In the genomic region with DNA sequence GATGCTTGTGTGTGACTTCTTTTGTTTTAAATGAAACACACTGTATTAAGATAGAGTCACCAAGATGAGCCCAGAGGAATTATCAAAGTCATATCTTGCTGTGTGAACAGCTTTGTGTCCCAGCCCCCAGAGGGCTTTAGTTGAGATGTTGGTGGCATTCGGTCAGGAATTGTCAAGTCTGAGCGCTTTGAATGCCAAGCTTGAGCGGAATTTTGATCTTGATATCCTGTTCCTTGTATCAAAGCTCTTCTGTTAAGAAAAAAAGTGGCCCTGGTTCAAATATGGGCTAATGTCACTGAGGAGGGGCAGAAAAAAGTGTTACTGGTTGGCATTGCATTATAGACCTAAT, we compare ENCODE assay signal across 26 cellular contexts. TPM values are rescaled to one million over a fixed set of nuclear protein-coding genes. Genes with fewer than 3 reads are reported as not detected.
DNase-seq lines count a peak whose midpoint lies in the region; ATAC-seq and TF ChIP-seq lines count a peak whose summit lies in the region.
"Had no signal": no experiment of that assay in that cellular context is flagged by ENCODE, and none has a peak within 500 bp of the region (broad histone marks: within the 10 kb centered on the region; RNA-seq: fewer than 3 reads in every experiment).

No MANE protein-coding gene starts in this region.

- WGBS in esophagus muscularis mucosa: 89% methylated on average over 3 of the region's 3 CpGs
- 91 to 95% methylated on average over 3 of the region's 3 CpGs for WGBS in upper lobe of left lung, 2 donors

- no peaks in the 10 kb centered on the region for H3K36me3 Mint-ChIP-seq in CD8-positive, alpha-beta memory T cell

- H3K4me3 Mint-ChIP-seq in CD8-positive, alpha-beta memory T cell: no peak overlapping the region
- H3K4me3 Mint-ChIP-seq: activated naive CD4-positive, alpha-beta T cell treated with anti-CD3 and anti-CD28 coated beads for 36 hours; activated T-cell treated with anti-CD3 and anti-CD28 coated beads, Interleukin-2, amount 50 U/mL, for 72 hours; CD4-positive, alpha-beta T cell; memory B cell; neural crest cell had no signal

- no peak for DNase-seq in esophagus muscularis mucosa (ENCODE audit: extremely low spot score)
- DNase-seq in lower lobe of right lung: no peak
- DNase-seq in upper lobe of left lung: no peak
- no peak for DNase-seq in DMS 273 treated with DMSO at 0.1 percent for 48 hours (lab: John Stamatoyannopoulos, UW)
- DNase-seq in central memory CD4-positive, alpha-beta T cell: no peak
- DNase-seq in CD8-positive, alpha-beta memory T cell: no peak
- DNase-seq: activated CD4-positive, alpha-beta T cell treated with anti-CD3 and anti-CD28 coated beads for 4 hours; activated naive CD4-positive, alpha-beta T cell treated with anti-CD3 and anti-CD28 coated beads for 36 hours; activated T-cell treated with anti-CD3 and anti-CD28 coated beads, Interleukin-2, amount 50 U/mL, for 72 hours; CD4-positive, alpha-beta T cell; foreskin fibroblast; GF-D8; NCI-H1417; NCI-H510A; NK-92 treated with Interleukin-12 subunit alpha and Interleukin-12 subunit beta, amount 100 ng/mL, for 24 hours; Peyer's patch; stimulated activated CD4-positive, alpha-beta T cell treated with anti-CD3 and anti-CD28 coated beads, Interleukin-4, amount 100 ng/mL, for 4 hours; stimulated activated naive CD8-positive, alpha-beta T cell treated with anti-CD3 and anti-CD28 coated beads, Interleukin-15, Interleukin-2, amounts not matched to agents 100 U/mL and 50 U/mL, for 24 hours had no signal

- H3K9me3 ChIP-seq in esophagus muscularis mucosa (no peaks in the 10 kb centered on the region), lower lobe of right lung (no peaks in the 10 kb centered on the region), upper lobe of left lung (no peaks in the 10 kb centered on the region)
- H3K9me3 ChIP-seq in CD8-positive, alpha-beta memory T cell (ENCODE audit: low read length): no peaks in the 10 kb centered on the region
- H3K9me3 ChIP-seq: HAP-1, Peyer's patch, vagina had no signal

- TF ChIP-seq CTCF in esophagus muscularis mucosa (IDR thresholded peaks at IDR 0.05) (no peak), lower lobe of right lung (IDR thresholded peaks at IDR 0.05) (no peak), upper lobe of left lung (IDR thresholded peaks at IDR 0.05) (no peak)

- H3K27me3 Mint-ChIP-seq in CD8-positive, alpha-beta memory T cell: peaks cover 7 to 52% of the 10 kb centered on the region in 2 donors

- CTCF ChIA-PET in CD8-positive, alpha-beta memory T cell (lab: Charles Lee): interaction anchor here (1.7 kb wide), 1 partner anchor 20 kb away, joined by 3 read pairs; no protein-coding TSS in a partner anchor

- no peak overlapping the region for H3K9ac ChIP-seq in rectal smooth muscle tissue (ENCODE audit: low read length)

- H3K4me1 Mint-ChIP-seq in CD8-positive, alpha-beta memory T cell: no peaks in the 10 kb centered on the region
- H3K4me1 Mint-ChIP-seq: memory B cell had no signal

- H3K36me3 ChIP-seq in esophagus muscularis mucosa (no peaks in the 10 kb centered on the region), lower lobe of right lung (no peaks in the 10 kb centered on the region), rectal smooth muscle tissue (ENCODE audit: control insufficient read depth, insufficient read depth, low read length) (no peaks in the 10 kb centered on the region), upper lobe of left lung (no peaks in the 10 kb centered on the region)
- H3K36me3 ChIP-seq in CD8-positive, alpha-beta memory T cell (ENCODE audit: insufficient read depth, low read length): no peaks in the 10 kb centered on the region
- H3K36me3 ChIP-seq: HAP-1, Peyer's patch, vagina had no signal

- H3K27ac ChIP-seq in esophagus muscularis mucosa (replicated peaks in 1 of 4): peak overlapping the region; percentile 61 to 79 (median 76)
- H3K27ac ChIP-seq in lower lobe of right lung: peak overlapping the region; percentile 46
- peak overlapping the region; percentile 25 for H3K27ac ChIP-seq in rectal smooth muscle tissue (ENCODE audit: low read depth, low read length)
- peak overlapping the region; percentile 2 to 59 (median 26) for H3K27ac ChIP-seq in upper lobe of left lung
- no peak overlapping the region for H3K27ac ChIP-seq in CD8-positive, alpha-beta memory T cell (ENCODE audit: low read depth, low read length)
- H3K27ac ChIP-seq: epithelial cell of prostate, vagina had no signal

- H3K4me1 ChIP-seq in esophagus muscularis mucosa: peaks cover 0 to 38% (median 32%) of the 10 kb centered on the region in 4 donors
- no peaks in the 10 kb centered on the region for H3K4me1 ChIP-seq in lower lobe of right lung
- H3K4me1 ChIP-seq in rectal smooth muscle tissue (ENCODE audit: control insufficient read depth, insufficient read depth, low read length): peaks cover 17% of the 10 kb centered on the region
- no peaks in the 10 kb centered on the region for H3K4me1 ChIP-seq in upper lobe of left lung
- H3K4me1 ChIP-seq in CD8-positive, alpha-beta memory T cell (ENCODE audit: insufficient read depth, low read length): no peaks in the 10 kb centered on the region
- H3K4me1 ChIP-seq: Peyer's patch, vagina had no signal

- intact Hi-C loops in esophagus muscularis mucosa (cut with DNase I) (no loop called here), lower lobe of right lung (cut with DNase I) (no loop called here)

- H3K4me3 ChIP-seq in esophagus muscularis mucosa: no peak overlapping the region
- no peak overlapping the region for H3K4me3 ChIP-seq in lower lobe of right lung
- no peak overlapping the region for H3K4me3 ChIP-seq in rectal smooth muscle tissue (ENCODE audit: low read length)
- no peak overlapping the region for H3K4me3 ChIP-seq in upper lobe of left lung
- no peak overlapping the region for H3K4me3 ChIP-seq in CD8-positive, alpha-beta memory T cell (ENCODE audit: low read length)
- H3K4me3 ChIP-seq: HAP-1, Peyer's patch, vagina had no signal

- TF ChIP-seq EP300 in esophagus muscularis mucosa (IDR thresholded peaks at IDR 0.05) (no peak), upper lobe of left lung (IDR thresholded peaks at IDR 0.05) (no peak)

- H3K27me3 ChIP-seq in esophagus muscularis mucosa (no peaks in the 10 kb centered on the region), lower lobe of right lung (ENCODE audit: low read depth) (no peaks in the 10 kb centered on the region), rectal smooth muscle tissue (ENCODE audit: control insufficient read depth, insufficient read depth, low read length) (no peaks in the 10 kb centered on the region), upper lobe of left lung (no peaks in the 10 kb centered on the region)
- H3K27me3 ChIP-seq in CD8-positive, alpha-beta memory T cell (ENCODE audit: insufficient read depth, low read length, poor library complexity, severe bottlenecking): no peaks in the 10 kb centered on the region
- H3K27me3 ChIP-seq: Peyer's patch, vagina had no signal

- TF ChIP-seq POLR2A in esophagus muscularis mucosa (IDR thresholded peaks at IDR 0.05; ENCODE audit: low read depth) (no peak), upper lobe of left lung (IDR thresholded peaks at IDR 0.05) (no peak)

- H3K9me3 Mint-ChIP-seq in CD8-positive, alpha-beta memory T cell: no peaks in the 10 kb centered on the region
- H3K9me3 Mint-ChIP-seq: activated naive CD4-positive, alpha-beta T cell treated with anti-CD3 and anti-CD28 coated beads for 36 hours; activated T-cell treated with anti-CD3 and anti-CD28 coated beads, Interleukin-2, amount 50 U/mL, for 72 hours; CD4-positive, alpha-beta T cell; memory B cell had no signal

- ATAC-seq in lower lobe of right lung (peak in 1 of 2 donors; percentile 55), upper lobe of left lung (ENCODE audit: low FRiP score in 2 of 2) (no peak)
- ATAC-seq: activated T-cell treated with anti-CD3 and anti-CD28 coated beads, Interleukin-2, amount 50 U/mL, for 72 hours; stimulated activated naive CD8-positive, alpha-beta T cell treated with anti-CD3 and anti-CD28 coated beads, Interleukin-15, Interleukin-2, amounts not matched to agents 100 U/mL and 50 U/mL, for 24 hours had no signal

- no peak overlapping the region for H3K27ac Mint-ChIP-seq in CD8-positive, alpha-beta memory T cell
- H3K27ac Mint-ChIP-seq: activated naive CD4-positive, alpha-beta T cell treated with anti-CD3 and anti-CD28 coated beads for 36 hours; activated T-cell treated with anti-CD3 and anti-CD28 coated beads, Interleukin-2, amount 50 U/mL, for 72 hours; CD4-positive, alpha-beta T cell; memory B cell; progenitor cell of endocrine pancreas had no signal

- POLR2A ChIA-PET in CD8-positive, alpha-beta memory T cell (lab: Charles Lee): no interaction called here

RNA-seq across cellular contexts. Expression of a gene that starts 42.3 kb away (rescaled TPM):
- total RNA-seq in esophagus muscularis mucosa (1,000 to 10,000 TPM; 1,279 to 2,098 (median 1,627) TPM), lower lobe of right lung (18.4 TPM), upper lobe of left lung (100 to 1,000 TPM in 1 of 6 donors, 10 to 100 TPM in 5; 15.9 to 183 (median 42.2) TPM)
- not detected for total RNA-seq in CD8-positive, alpha-beta memory T cell
- not detected for polyA plus RNA-seq in CD8-positive, alpha-beta memory T cell
- total RNA-seq: CD4-positive, alpha-beta T cell; T-helper 1 cell treated with Interleukin-12 subunit alpha and Interleukin-12 subunit beta and Interleukin-4 antibody, amounts not matched to agents 30 ng/mL and 1 ng/mL, for 36 hours had no signal

Comparison
In these comparisons a context has a peak if more than half of its experiments do, and no peak if none do; other contexts are left out.
1. RNA of a gene that starts 42.3 kb away (total RNA-seq): 1,279 to 2,098 TPM in esophagus muscularis mucosa, 15.9 to 183 TPM in upper lobe of left lung and 18.4 TPM in lower lobe of right lung (single experiment); not detected in CD8-positive, alpha-beta memory T cell; every median in the first group is over 10 times any median in the second.